In genomic region chr12:90004319-90005074, GRCh38 we compare ENCODE assay signal across 15 cellular contexts.
A peak's percentile ranks its signal among the peaks of the same experiment; 100 is the strongest.
DNase-seq lines count a peak whose midpoint lies in the region; ATAC-seq and TF ChIP-seq lines count a peak whose summit lies in the region.
"Had no signal": no experiment of that assay in that cellular context is flagged by ENCODE, and none has a peak within 500 bp of the region (broad histone marks: within the 10 kb centered on the region; RNA-seq: fewer than 3 reads in every experiment).

No MANE protein-coding gene starts in this region.

- H3K4me3 ChIP-seq in IMR-90 (ENCODE audit: insufficient read depth, low read depth, low read length): no peak overlapping the region
- H3K4me3 ChIP-seq: SJCRH30 had no signal

- H3K27me3 Mint-ChIP-seq in H9 (ENCODE audit: low read depth) (no peaks in the 10 kb centered on the region), nephron progenitor cell (ENCODE audit: low read depth, poor library complexity) (no peaks in the 10 kb centered on the region)
- H3K27me3 Mint-ChIP-seq: activated naive CD8-positive, alpha-beta T cell treated with anti-CD3 and anti-CD28 coated beads, Interleukin-2, amount 50 U/mL, for 24 hours; stimulated activated naive CD8-positive, alpha-beta T cell treated with anti-CD3 and anti-CD28 coated beads, Interleukin-15, Interleukin-2, amounts not matched to agents 100 ng/mL and 50 ng/mL, for 24 hours had no signal

- peaks cover 9 to 13% of the 10 kb centered on the region in 2 experiments for H3K4me1 Mint-ChIP-seq in H9
- peaks cover 10% of the 10 kb centered on the region for H3K4me1 Mint-ChIP-seq in nephron progenitor cell

- no peak overlapping the region for H3K18ac ChIP-seq in H9 (ENCODE audit: insufficient read length, low read depth, low read length)
- peak overlapping the region; percentile 86; the same call in 1 of the 2 replicates for H3K18ac ChIP-seq in IMR-90 (ENCODE audit: low read depth, low read length)

- H3K9me3 Mint-ChIP-seq in H9 (no peaks in the 10 kb centered on the region), nephron progenitor cell (no peaks in the 10 kb centered on the region)
- H3K9me3 Mint-ChIP-seq: activated naive CD8-positive, alpha-beta T cell treated with anti-CD3 and anti-CD28 coated beads, Interleukin-2, amount 50 U/mL, for 24 hours; stimulated activated naive CD8-positive, alpha-beta T cell treated with anti-CD3 and anti-CD28 coated beads, Interleukin-15, Interleukin-2, amounts not matched to agents 100 ng/mL and 50 ng/mL, for 24 hours had no signal

- H3K4me2 ChIP-seq in H9 (ENCODE audit: insufficient read depth, insufficient read length, low read length): no peak overlapping the region
- peak overlapping the region; percentile 41; the same call in 1 of the 2 replicates for H3K4me2 ChIP-seq in IMR-90 (ENCODE audit: low read depth, low read length)

- H4K5ac ChIP-seq in H9 (ENCODE audit: insufficient read length, low read depth, low read length) (no peak overlapping the region), IMR-90 (ENCODE audit: low read depth, low read length) (no peak overlapping the region)

- no peak overlapping the region for H2BK12ac ChIP-seq in H9 (ENCODE audit: insufficient read length, low read depth, low read length)

- no peak overlapping the region for H3T11ph ChIP-seq in H9 (ENCODE audit: low read length)

- H3K4me1 ChIP-seq in H9 (ENCODE audit: insufficient read depth, low read length): peaks cover 2% of the 10 kb centered on the region; the same call in 1 of the 2 replicates
- peaks cover 3% of the 10 kb centered on the region for H3K4me1 ChIP-seq in IMR-90 (ENCODE audit: control insufficient read depth, insufficient read depth, low read length)

- no peak for TF ChIP-seq POLR2A in IMR-90 (IDR thresholded peaks at IDR 0.05; ENCODE audit: low read depth, low read length)

- H3K27ac Mint-ChIP-seq in H9: peak overlapping the region in 2 of 3 experiments; percentile 3 to 9; a peak in 2 of 7 replicates
- H3K27ac Mint-ChIP-seq in nephron progenitor cell: no peak overlapping the region
- H3K27ac Mint-ChIP-seq: activated naive CD8-positive, alpha-beta T cell treated with anti-CD3 and anti-CD28 coated beads, Interleukin-2, amount 50 U/mL, for 24 hours; stimulated activated naive CD8-positive, alpha-beta T cell treated with anti-CD3 and anti-CD28 coated beads, Interleukin-15, Interleukin-2, amounts not matched to agents 100 ng/mL and 50 ng/mL, for 24 hours had no signal

- no peaks in the 10 kb centered on the region for H3K36me3 ChIP-seq in IMR-90 (ENCODE audit: control insufficient read depth, insufficient read depth, low read length)
- H3K36me3 ChIP-seq: SJCRH30 had no signal

- H3K27me3 ChIP-seq in H9 (ENCODE audit: insufficient read depth, low read length) (no peaks in the 10 kb centered on the region), IMR-90 (ENCODE audit: control insufficient read depth, insufficient read depth, low read length) (no peaks in the 10 kb centered on the region)
- H3K27me3 ChIP-seq: SJCRH30 had no signal

- no TSS peak for BruUV-seq in IMR-90 (replicated peaks; lab: Mats Ljungman, UMichigan)

- H2BK120ac ChIP-seq in H9 (ENCODE audit: low read depth, low read length, poor library complexity, severe bottlenecking) (no peak overlapping the region), IMR-90 (ENCODE audit: low read depth, low read length) (peak overlapping the region; percentile 49; the same call in 1 of the 2 replicates)

- H3K9me1 ChIP-seq in IMR-90 (ENCODE audit: insufficient read depth, low read length): no peaks in the 10 kb centered on the region

- H2BK20ac ChIP-seq in H9 (ENCODE audit: low read depth, low read length, poor library complexity, severe bottlenecking) (no peak overlapping the region), IMR-90 (ENCODE audit: low read depth, low read length) (peak overlapping the region; percentile 63; the same call in 1 of the 2 replicates)

- no peaks in the 10 kb centered on the region for H3K9me3 ChIP-seq in H9 (ENCODE audit: control insufficient read depth, low read depth, low read length)
- H3K9me3 ChIP-seq in IMR-90 (ENCODE audit: control insufficient read depth, insufficient read depth, low read length): no peaks in the 10 kb centered on the region
- H3K9me3 ChIP-seq: SJCRH30 had no signal

- POLR2A ChIA-PET in IMR-90 (lab: Charles Lee; ENCODE audit: unreplicated experiment): no interaction called here

- H3K9ac ChIP-seq in H9 (ENCODE audit: extremely low read depth, insufficient read length, low read length) (no peak overlapping the region), IMR-90 (ENCODE audit: low read depth, low read length) (no peak overlapping the region)

- no CpG with 5 or more reads among the region's 5 CpGs for WGBS in H9 (ENCODE audit: extremely low coverage, insufficient read length, low lambda C conversion rate)
- WGBS in IMR-90 (ENCODE audit: extremely low coverage in 2 of 2, insufficient read length in 1 of 2), 2 experiments: 0% methylated on average over 1 of the region's 5 CpGs; no CpG with 5 or more reads in 1 of the 2 experiments

- H3K23ac ChIP-seq in H9 (ENCODE audit: insufficient read length, low read depth, low read length) (no peak overlapping the region), IMR-90 (ENCODE audit: low read depth, low read length) (no peak overlapping the region; the same call in 1 of the 2 replicates)

- H3K36me3 Mint-ChIP-seq in H9 (ENCODE audit: insufficient read depth in 1 of 3, low read depth in 3 of 3): no peaks in the 10 kb centered on the region
- no peaks in the 10 kb centered on the region for H3K36me3 Mint-ChIP-seq in nephron progenitor cell (ENCODE audit: low read depth)

- H3K4ac ChIP-seq in H9 (ENCODE audit: low read depth, low read length): no peak overlapping the region
- H3K4ac ChIP-seq in IMR-90 (ENCODE audit: low read depth, low read length): no peak overlapping the region

- H2BK15ac ChIP-seq in H9 (ENCODE audit: low read depth, low read length) (no peak overlapping the region), IMR-90 (ENCODE audit: low read depth, low read length) (peak overlapping the region; percentile 65; the same call in 1 of the 3 replicates)

- H3K4me3 Mint-ChIP-seq in H9 (no peak overlapping the region), nephron progenitor cell (no peak overlapping the region)
- H3K4me3 Mint-ChIP-seq: activated naive CD8-positive, alpha-beta T cell treated with anti-CD3 and anti-CD28 coated beads, Interleukin-2, amount 50 U/mL, for 24 hours; stimulated activated naive CD8-positive, alpha-beta T cell treated with anti-CD3 and anti-CD28 coated beads, Interleukin-15, Interleukin-2, amounts not matched to agents 100 ng/mL and 50 ng/mL, for 24 hours had no signal

- CTCF ChIA-PET in IMR-90 (lab: Yijun Ruan, JAX): no interaction called here

- H3K27ac ChIP-seq in H9 (ENCODE audit: insufficient read length, low read depth, low read length): no peak overlapping the region
- no peak overlapping the region for H3K27ac ChIP-seq in IMR-90 (ENCODE audit: insufficient read depth, low read length)
- H3K27ac ChIP-seq: SJCRH30, VCaP had no signal

- H2AFZ ChIP-seq in H9 (ENCODE audit: low read length): peak overlapping the region; percentile 9
- H2AFZ ChIP-seq in IMR-90 (replicated peaks; ENCODE audit: low read length, poor library complexity): no peak overlapping the region

- intact Hi-C loops in IMR-90 (cut with micrococcal nuclease): loop anchor here (5.0 kb wide), 1 partner anchor 297 kb away; the partner anchor contains the start of gene ATP2B1

- TF ChIP-seq CTCF in H9 (conservative IDR thresholded peaks at IDR 0.05): no peak
- TF ChIP-seq CTCF in IMR-90 (conservative IDR thresholded peaks at IDR 0.05; ENCODE audit: low read depth, low read length): no peak
- TF ChIP-seq CTCF in nephron progenitor cell (IDR thresholded peaks at IDR 0.05): no peak

- in situ Hi-C loops in IMR-90 (cut with MboI; ENCODE audit: low sequenced_read_pairs) (no loop called here), KBM-7 (cut with MboI; ENCODE audit: low pct_unique_long_range_greater_than_20kb, low sequenced_read_pairs) (no loop called here)

- no peak overlapping the region for H3K14ac ChIP-seq in H9 (ENCODE audit: insufficient read depth, low read length)
- H3K14ac ChIP-seq in IMR-90 (replicated peaks; ENCODE audit: low read depth, low read length): 0 out of 2 replicates have a peak overlapping the region, but pooled peaks have one; percentile 20

- no peak for DNase-seq in H9
- no peak for DNase-seq in IMR-90
- peak; percentile 20 for DNase-seq in iPS DF 19.7 (ENCODE audit: low read depth, low spot score)
- DNase-seq in mesenteric fat pad (ENCODE audit: low spot score): no peak
- DNase-seq in nephron progenitor cell: no peak
- no peak for DNase-seq in KBM-7
- DNase-seq: activated CD8-positive, alpha-beta memory T cell treated with anti-CD3 and anti-CD28 coated beads, Interleukin-2, amount 50 U/mL, for 4 hours; activated naive CD8-positive, alpha-beta T cell treated with anti-CD3 and anti-CD28 coated beads, Interleukin-2, amount 50 U/mL, for 24 hours; DMS 273 treated with DMSO at 0.1 percent for 48 hours; NCI-H1092 treated with DMSO at 0.1 percent for 48 hours; SJCRH30 had no signal

- H4K8ac ChIP-seq in H9 (replicated peaks; ENCODE audit: insufficient read length, low read depth, low read length): no peak overlapping the region
- H4K8ac ChIP-seq in IMR-90 (ENCODE audit: low read depth in 2 of 2, low read length in 2 of 2): no peak overlapping the region

- H3K79me1 ChIP-seq in H9 (ENCODE audit: insufficient read depth, low read depth, low read length, poor library complexity, severe bottlenecking) (no peaks in the 10 kb centered on the region), IMR-90 (ENCODE audit: low read depth in 1 of 2, low read length in 2 of 2) (no peaks in the 10 kb centered on the region)

- ATAC-seq in GM18502 (IDR thresholded peaks at IDR 0.05; ENCODE audit: poor library complexity, unreplicated experiment) (peak; percentile 50), IMR-90 (ENCODE audit: low read depth) (no peak), GM19467 (IDR thresholded peaks at IDR 0.05; ENCODE audit: unreplicated experiment) (no peak)
- ATAC-seq: activated naive CD8-positive, alpha-beta T cell treated with anti-CD3 and anti-CD28 coated beads, Interleukin-2, amount 50 U/mL, for 24 hours had no signal

- H3K23me2 ChIP-seq in H9 (ENCODE audit: insufficient read length, low read depth, low read length, poor library complexity, severe bottlenecking): no peaks in the 10 kb centered on the region

- H2BK5ac ChIP-seq in H9 (ENCODE audit: insufficient read length, low read length): no peak overlapping the region
- no peak overlapping the region for H2BK5ac ChIP-seq in IMR-90 (ENCODE audit: low read depth, low read length, poor library complexity, severe bottlenecking)

- H3K56ac ChIP-seq in H9 (ENCODE audit: insufficient read length, low read depth, low read length) (no peak overlapping the region), IMR-90 (ENCODE audit: extremely low read depth, insufficient read depth, low read length) (no peak overlapping the region)

- dilution Hi-C loops in IMR-90 (cut with HindIII; ENCODE audit: low sequenced_read_pairs, unreplicated experiment): no loop called here

- no peak for TF ChIP-seq RAD21 in IMR-90 (IDR thresholded peaks at IDR 0.05; ENCODE audit: low read length)

- no peaks in the 10 kb centered on the region for H4K20me1 ChIP-seq in H9 (ENCODE audit: control insufficient read depth, insufficient read depth, insufficient read length)
- no peaks in the 10 kb centered on the region for H4K20me1 ChIP-seq in IMR-90 (ENCODE audit: insufficient read depth, low read length)

- H3K79me2 ChIP-seq in H9 (ENCODE audit: insufficient read depth, low read length): no peaks in the 10 kb centered on the region

- no peak overlapping the region for H4K91ac ChIP-seq in H9 (ENCODE audit: insufficient read length, low read depth, low read length)
- no peak overlapping the region for H4K91ac ChIP-seq in IMR-90 (ENCODE audit: insufficient read depth, low read depth, low read length)

- H2AK5ac ChIP-seq in H9 (ENCODE audit: insufficient read length, low read length): no peak overlapping the region
- no peak overlapping the region for H2AK5ac ChIP-seq in IMR-90 (ENCODE audit: low read depth, low read length)

- no peak overlapping the region for H2AK9ac ChIP-seq in IMR-90 (replicated peaks; ENCODE audit: low read depth, low read length, poor library complexity)
